8 cellular contexts compared by ENCODE assay signal in genomic region chr12:41188058-41188840, GRCh38.
A peak's percentile ranks its signal among the peaks of the same experiment; 100 is the strongest.
DNase-seq lines count a peak whose midpoint lies in the region; ATAC-seq, FAIRE-seq and TF ChIP-seq lines count a peak whose summit lies in the region.

TSS of gene PDZRN4 (plus strand) at chr12:41188320.

- H3K9me3 ChIP-seq in RWPE2 (ENCODE audit: severe bottlenecking) (no peaks in the 10 kb centered on the region), iPS DF 6.9 (ENCODE audit: control insufficient read depth, insufficient read depth, low read length) (no peaks in the 10 kb centered on the region)

- DNase-seq in DMS53 treated with DMSO at 0.1 percent for 48 hours (lab: John Stamatoyannopoulos, UW; ENCODE audit: unreplicated experiment) (peak; percentile 22), RWPE2 (ENCODE audit: low spot score) (no peak), iPS DF 6.9 (ENCODE audit: low read depth, low spot score) (no peak), GM19239 (ENCODE audit: insufficient read length, low spot score) (no peak)

- peak; percentile 64 for ATAC-seq in RWPE2 (ENCODE audit: low read depth)
- no peak for ATAC-seq in HG03439 (IDR thresholded peaks at IDR 0.05; ENCODE audit: unreplicated experiment)
- no peak for ATAC-seq in GM21528 (IDR thresholded peaks at IDR 0.05; ENCODE audit: low FRiP score, unreplicated experiment)
- ATAC-seq in HG02938 (IDR thresholded peaks at IDR 0.05; ENCODE audit: unreplicated experiment), result no peak

- H3K4me1 ChIP-seq in RWPE2 (ENCODE audit: insufficient read depth, poor library complexity, severe bottlenecking) (no peaks in the 10 kb centered on the region), iPS DF 6.9 (ENCODE audit: control insufficient read depth, insufficient read depth, low read length) (no peaks in the 10 kb centered on the region), rectal smooth muscle tissue (ENCODE audit: control insufficient read depth, insufficient read depth, low read length) (peaks cover 8% of the 10 kb centered on the region)

- no peak for FAIRE-seq in GM19239 (lab: Jason Lieb, UNC)

- H3K36me3 ChIP-seq in RWPE2 (ENCODE audit: low read depth), result no peaks in the 10 kb centered on the region
- H3K36me3 ChIP-seq in iPS DF 6.9 (ENCODE audit: control insufficient read depth, insufficient read depth, low read length), result no peaks in the 10 kb centered on the region
- H3K36me3 ChIP-seq in rectal smooth muscle tissue (ENCODE audit: control insufficient read depth, insufficient read depth, low read length), result no peaks in the 10 kb centered on the region

- peaks cover 59% of the 10 kb centered on the region for H3K27me3 ChIP-seq in RWPE2 (ENCODE audit: insufficient read depth, poor library complexity, severe bottlenecking)
- peaks cover 31% of the 10 kb centered on the region for H3K27me3 ChIP-seq in iPS DF 6.9 (ENCODE audit: control insufficient read depth, insufficient read depth, low read length)
- H3K27me3 ChIP-seq in rectal smooth muscle tissue (ENCODE audit: control insufficient read depth, insufficient read depth, low read length), result peaks cover 2% of the 10 kb centered on the region

- no CpG with 5 or more reads among the region's 67 CpGs for WGBS in iPS DF 6.9 (ENCODE audit: insufficient coverage, insufficient read length)

- no peak for TF ChIP-seq CTCF in RWPE2 (IDR thresholded peaks at IDR 0.05; ENCODE audit: poor library complexity, severe bottlenecking)

- no peak within 1 kb of the TSS for H3K27ac ChIP-seq in RWPE2 (ENCODE audit: poor library complexity, severe bottlenecking)
- H3K27ac ChIP-seq in iPS DF 6.9 (ENCODE audit: low read length), result no peak within 1 kb of the TSS
- peak within 1 kb of the TSS; percentile 91 for H3K27ac ChIP-seq in rectal smooth muscle tissue (ENCODE audit: low read depth, low read length)

- H3K4me3 ChIP-seq in RWPE2 (ENCODE audit: severe bottlenecking), result no peak within 1 kb of the TSS
- H3K4me3 ChIP-seq in iPS DF 6.9 (ENCODE audit: low read length), result peak within 1 kb of the TSS; percentile 43; the same call in 1 of the 2 replicates
- peak within 1 kb of the TSS; percentile 74 for H3K4me3 ChIP-seq in rectal smooth muscle tissue (ENCODE audit: low read length)

- peak within 1 kb of the TSS; percentile 28 for H3K9ac ChIP-seq in rectal smooth muscle tissue (ENCODE audit: low read length)
